Comparison of ENCODE assay signal across 8 cellular contexts in genomic region chr6:2749972-2750600, GRCh38. TPM values are rescaled to one million over a fixed set of nuclear protein-coding genes. Genes with fewer than 3 reads are reported as not detected.
A peak's percentile ranks its signal among the peaks of the same experiment; 100 is the strongest.
DNase-seq lines count a peak whose midpoint lies in the region; ATAC-seq and TF ChIP-seq lines count a peak whose summit lies in the region.

No MANE protein-coding gene starts in this region.

- no peak overlapping the region for H4K91ac ChIP-seq in IMR-90 (ENCODE audit: insufficient read depth, low read depth, low read length)

- H3K9me3 ChIP-seq in CD8-positive, alpha-beta T cell (ENCODE audit: low read length): no peaks in the 10 kb centered on the region
- no peaks in the 10 kb centered on the region for H3K9me3 ChIP-seq in IMR-90 (ENCODE audit: control insufficient read depth, insufficient read depth, low read length)
- H3K9me3 ChIP-seq in SK-N-MC (ENCODE audit: low read depth, low read length): no peaks in the 10 kb centered on the region
- H3K9me3 ChIP-seq in cardiac muscle cell (ENCODE audit: low read depth): no peaks in the 10 kb centered on the region

- H3K9me3 Mint-ChIP-seq in CD8-positive, alpha-beta T cell: no peaks in the 10 kb centered on the region
- H3K9me3 Mint-ChIP-seq in activated naive CD4-positive, alpha-beta T cell treated with anti-CD3 and anti-CD28 coated beads, Interleukin-2, amount 50 U/mL, for 72 hours: no peaks in the 10 kb centered on the region

- H3K4me1 ChIP-seq in CD8-positive, alpha-beta T cell (ENCODE audit: insufficient read depth, low read length): peaks cover 8% of the 10 kb centered on the region
- H3K4me1 ChIP-seq in IMR-90 (ENCODE audit: control insufficient read depth, insufficient read depth, low read length): peaks cover 4% of the 10 kb centered on the region; the same call in 1 of the 2 replicates
- H3K4me1 ChIP-seq in cardiac muscle cell (ENCODE audit: low read depth): peaks cover 27% of the 10 kb centered on the region

- H2AFZ ChIP-seq in IMR-90 (replicated peaks; ENCODE audit: low read length, poor library complexity): no peak overlapping the region

- H3K9me1 ChIP-seq in IMR-90 (ENCODE audit: insufficient read depth, low read length): no peaks in the 10 kb centered on the region; the same call in 1 of the 2 replicates

- H3K4ac ChIP-seq in IMR-90 (ENCODE audit: low read depth, low read length): no peak overlapping the region

- no TSS peak for BruUV-seq in IMR-90 (replicated peaks; lab: Mats Ljungman, UMichigan)

- no peaks in the 10 kb centered on the region for H3K79me1 ChIP-seq in IMR-90 (ENCODE audit: low read depth in 1 of 2, low read length in 2 of 2)

- H4K8ac ChIP-seq in IMR-90 (ENCODE audit: low read depth in 2 of 2, low read length in 2 of 2): no peak overlapping the region

- H3K27me3 ChIP-seq in CD8-positive, alpha-beta T cell (ENCODE audit: insufficient read depth, low read length): peaks cover 2% of the 10 kb centered on the region
- H3K27me3 ChIP-seq in IMR-90 (ENCODE audit: control insufficient read depth, insufficient read depth, low read length) (no peaks in the 10 kb centered on the region), cardiac muscle cell (no peaks in the 10 kb centered on the region)

- H3K14ac ChIP-seq in IMR-90 (replicated peaks; ENCODE audit: low read depth, low read length): no peak overlapping the region

- intact Hi-C loops in CD8-positive, alpha-beta T cell (cut with DNase I, micrococcal nuclease): loop anchor here (1.0 to 2.0 kb wide), 5 partner anchors 12 to 1154 kb away; no protein-coding TSS in a partner anchor
- intact Hi-C loops in IMR-90 (cut with micrococcal nuclease): loop anchor here (2.0 kb wide), 1 partner anchor 1153 kb away; no protein-coding TSS in a partner anchor

- no peak overlapping the region for H2BK15ac ChIP-seq in IMR-90 (ENCODE audit: low read depth, low read length)

- no peak overlapping the region for H2BK120ac ChIP-seq in IMR-90 (ENCODE audit: low read depth, low read length)

- H4K20me1 ChIP-seq in IMR-90 (ENCODE audit: insufficient read depth, low read length): no peaks in the 10 kb centered on the region

- H3K27ac Mint-ChIP-seq in CD8-positive, alpha-beta T cell: no peak overlapping the region
- no peak overlapping the region for H3K27ac Mint-ChIP-seq in activated naive CD4-positive, alpha-beta T cell treated with anti-CD3 and anti-CD28 coated beads, Interleukin-2, amount 50 U/mL, for 72 hours

- peaks cover 5% of the 10 kb centered on the region for H3K27me3 Mint-ChIP-seq in CD8-positive, alpha-beta T cell (ENCODE audit: low read depth)

- no peak overlapping the region for H3K27ac ChIP-seq in CD8-positive, alpha-beta T cell (ENCODE audit: low read depth, low read length)
- no peak overlapping the region for H3K27ac ChIP-seq in IMR-90 (ENCODE audit: insufficient read depth, low read length)
- H3K27ac ChIP-seq in SK-N-MC: no peak overlapping the region
- H3K27ac ChIP-seq in cardiac muscle cell: no peak overlapping the region

- peak; percentile 99 for TF ChIP-seq CTCF in CD8-positive, alpha-beta T cell (IDR thresholded peaks at IDR 0.05)
- peak; percentile 79 for TF ChIP-seq CTCF in IMR-90 (conservative IDR thresholded peaks at IDR 0.05; ENCODE audit: low read depth, low read length)
- TF ChIP-seq CTCF in cardiac muscle cell (IDR thresholded peaks at IDR 0.05; ENCODE audit: low read depth, low read length): peak; percentile 85
- TF ChIP-seq CTCF in retinal pigment epithelial cell (conservative IDR thresholded peaks at IDR 0.05; ENCODE audit: low read depth, low read length): peak; percentile 85

- H2BK20ac ChIP-seq in IMR-90 (ENCODE audit: low read depth, low read length): no peak overlapping the region

- H3K36me3 ChIP-seq in CD8-positive, alpha-beta T cell (ENCODE audit: insufficient read depth, low read length): no peaks in the 10 kb centered on the region
- no peaks in the 10 kb centered on the region for H3K36me3 ChIP-seq in IMR-90 (ENCODE audit: control insufficient read depth, insufficient read depth, low read length)
- no peaks in the 10 kb centered on the region for H3K36me3 ChIP-seq in SK-N-MC (ENCODE audit: insufficient read depth, low read length)
- H3K36me3 ChIP-seq in cardiac muscle cell: no peaks in the 10 kb centered on the region

- TF ChIP-seq POLR2A in IMR-90 (IDR thresholded peaks at IDR 0.05; ENCODE audit: low read depth, low read length): no peak

- no peak overlapping the region for H3K56ac ChIP-seq in IMR-90 (ENCODE audit: extremely low read depth, insufficient read depth, low read length)

- H3K4me3 ChIP-seq in CD8-positive, alpha-beta T cell (ENCODE audit: low read depth, low read length): no peak overlapping the region
- H3K4me3 ChIP-seq in IMR-90 (ENCODE audit: insufficient read depth, low read depth, low read length): no peak overlapping the region
- peak overlapping the region; percentile 32 for H3K4me3 ChIP-seq in SK-N-MC
- no peak overlapping the region for H3K4me3 ChIP-seq in cardiac muscle cell
- H3K4me3 ChIP-seq in retinal pigment epithelial cell (ENCODE audit: low read length): no peak overlapping the region

- no peak overlapping the region for H3K18ac ChIP-seq in IMR-90 (ENCODE audit: low read depth, low read length)

- no peak overlapping the region for H3K4me2 ChIP-seq in IMR-90 (ENCODE audit: low read depth, low read length)

- H3K23ac ChIP-seq in IMR-90 (ENCODE audit: low read depth, low read length): no peak overlapping the region

- TF ChIP-seq RAD21 in IMR-90 (IDR thresholded peaks at IDR 0.05; ENCODE audit: low read length): peak; percentile 59

- in situ Hi-C loops in IMR-90 (cut with MboI; ENCODE audit: low sequenced_read_pairs): loop anchor here (10.0 kb wide), 1 partner anchor 1155 kb away; no protein-coding TSS in a partner anchor

- peaks cover 6% of the 10 kb centered on the region for H3K4me1 Mint-ChIP-seq in CD8-positive, alpha-beta T cell (ENCODE audit: low read depth)

- no peak overlapping the region for H4K5ac ChIP-seq in IMR-90 (ENCODE audit: low read depth, low read length)

- peak; percentile 86 for ATAC-seq in CD8-positive, alpha-beta T cell
- ATAC-seq in IMR-90 (ENCODE audit: low read depth) (peak; percentile 83), GM21825 (IDR thresholded peaks at IDR 0.05; ENCODE audit: unreplicated experiment) (no peak), HG03159 (IDR thresholded peaks at IDR 0.05; ENCODE audit: unreplicated experiment) (no peak)
- ATAC-seq in activated naive CD4-positive, alpha-beta T cell treated with anti-CD3 and anti-CD28 coated beads, Interleukin-2, amount 50 U/mL, for 72 hours: peak; percentile 40 to 46

- WGBS in IMR-90 (ENCODE audit: extremely low coverage in 2 of 2, insufficient read length in 1 of 2), 2 experiments: no CpG with 5 or more reads among the region's 11 CpGs

- CTCF ChIA-PET in CD8-positive, alpha-beta T cell (lab: Charles Lee): interaction anchor here (0.6 to 9.5 kb wide), 19 partner anchors 11 to 1391 kb away, joined by 3 to 110 read pairs (median 5); partner anchors contain the start of genes SERPINB1 and WRNIP1
- CTCF ChIA-PET in IMR-90 (lab: Yijun Ruan, JAX): interaction anchor here (1.0 to 4.3 kb wide), 6 partner anchors 8 to 41 kb away, joined by 3 to 29 read pairs (median 6); no protein-coding TSS in a partner anchor

- H2AK5ac ChIP-seq in IMR-90 (ENCODE audit: low read depth, low read length): no peak overlapping the region

- no peak overlapping the region for H3K4me3 Mint-ChIP-seq in CD8-positive, alpha-beta T cell

- no peak overlapping the region for H2AK9ac ChIP-seq in IMR-90 (replicated peaks; ENCODE audit: low read depth, low read length, poor library complexity)

- peak; percentile 46 to 78 (median 62) for DNase-seq in CD8-positive, alpha-beta T cell
- peak; percentile 60 for DNase-seq in IMR-90
- no peak for DNase-seq in SK-N-MC (ENCODE audit: low read depth, low spot score)
- peak in 1 of 2 donors; percentile 78 for DNase-seq in activated naive CD4-positive, alpha-beta T cell treated with anti-CD3 and anti-CD28 coated beads, Interleukin-2, amount 50 U/mL, for 72 hours (ENCODE audit: low spot score in 2 of 2)
- peak; percentile 67 to 79 for DNase-seq in cardiac muscle cell (ENCODE audit: low read depth in 1 of 2, low spot score in 1 of 2)
- DNase-seq in retinal pigment epithelial cell (ENCODE audit: low read depth): no peak

- H2BK5ac ChIP-seq in IMR-90 (ENCODE audit: low read depth, low read length, poor library complexity, severe bottlenecking): no peak overlapping the region

- no peaks in the 10 kb centered on the region for H3K36me3 Mint-ChIP-seq in CD8-positive, alpha-beta T cell
- H3K36me3 Mint-ChIP-seq in activated naive CD4-positive, alpha-beta T cell treated with anti-CD3 and anti-CD28 coated beads, Interleukin-2, amount 50 U/mL, for 72 hours: no peaks in the 10 kb centered on the region

- dilution Hi-C loops in IMR-90 (cut with HindIII; ENCODE audit: low sequenced_read_pairs, unreplicated experiment): no loop called here

- POLR2A ChIA-PET in CD8-positive, alpha-beta T cell (lab: Charles Lee): interaction anchor here (0.7 to 1.7 kb wide), 2 partner anchors 14 to 16 kb away, joined by 3 to 4 read pairs; no protein-coding TSS in a partner anchor
- POLR2A ChIA-PET in IMR-90 (lab: Charles Lee; ENCODE audit: unreplicated experiment): no interaction called here

- no peak overlapping the region for H3K9ac ChIP-seq in IMR-90 (ENCODE audit: low read depth, low read length)
- H3K9ac ChIP-seq in SK-N-MC (ENCODE audit: insufficient read length): no peak overlapping the region

TF ChIP-seq in IMR-90, 13 proteins besides CTCF, POLR2A, EP300 and RAD21:
- TF ChIP-seq RCOR1 (IDR thresholded peaks at IDR 0.05; ENCODE audit: insufficient replicate concordance, low read length) (no peak), SMC3 (IDR thresholded peaks at IDR 0.05; ENCODE audit: low read depth, low read length) (peak; percentile 60), BHLHE40 (IDR thresholded peaks at IDR 0.05; ENCODE audit: low read depth, low read length) (no peak)

RNA-seq across cellular contexts. Expression of gene MYLK4, which starts 0.6 kb away (rescaled TPM):
- total RNA-seq in CD8-positive, alpha-beta T cell: under 1 TPM; 0.61 to 0.71 TPM
- under 0.01 TPM in 2 replicates for total RNA-seq in IMR-90 (2012; rRNA removed)
- 0.07 TPM in 2 replicates for polyA plus RNA-seq in IMR-90 (2012; rRNA removed)
- polyA plus RNA-seq in IMR-90 (2012; cell fraction: cytosol; rRNA removed): 0.02 and 0.03 TPM in 2 replicates
- polyA plus RNA-seq in IMR-90 (2012; cell fraction: nucleus; rRNA removed; ENCODE audit: low replicate concordance): 0.05 and 0.42 TPM in 2 replicates
- total RNA-seq in activated naive CD4-positive, alpha-beta T cell treated with anti-CD3 and anti-CD28 coated beads, Interleukin-2, amount 50 U/mL, for 72 hours: under 1 TPM in 1 of 2 donors, not detected in 1; 0.33 TPM
- total RNA-seq in cardiac muscle cell: 0.56 and 0.69 TPM in 2 replicates
- 0.23 and 0.64 TPM in 2 replicates for polyA plus RNA-seq in cardiac muscle cell

RNA-seq across cellular contexts. Expression of gene WRNIP1, which starts 15.1 kb away (rescaled TPM):
- 10 to 100 TPM; 21.3 to 23.0 TPM for total RNA-seq in CD8-positive, alpha-beta T cell
- total RNA-seq in IMR-90 (2012; rRNA removed) (37.2 and 47.1 TPM in 2 replicates), cardiac muscle cell (63.0 and 89.9 TPM in 2 replicates)
- polyA plus RNA-seq in IMR-90 (2012; rRNA removed) (42.6 and 43.7 TPM in 2 replicates), cardiac muscle cell (59.2 and 77.7 TPM in 2 replicates)
- 45.5 and 55.1 TPM in 2 replicates for polyA plus RNA-seq in IMR-90 (2012; cell fraction: cytosol; rRNA removed)
- polyA plus RNA-seq in IMR-90 (2012; cell fraction: nucleus; rRNA removed; ENCODE audit: low replicate concordance): 42.3 and 49.2 TPM in 2 replicates
- total RNA-seq in activated naive CD4-positive, alpha-beta T cell treated with anti-CD3 and anti-CD28 coated beads, Interleukin-2, amount 50 U/mL, for 72 hours: 10 to 100 TPM; 25.7 to 43.5 TPM

Comparison
In these comparisons a context has a peak if more than half of its experiments do, and no peak if none do; other contexts are left out.
1. ATAC-seq: peak in CD8-positive, alpha-beta T cell (single experiment), IMR-90 (single experiment) and activated naive CD4-positive, alpha-beta T cell treated with anti-CD3 and anti-CD28 coated beads, Interleukin-2, amount 50 U/mL, for 72 hours (2 of 2); none in GM21825 (single experiment) and HG03159 (single experiment).
2. DNase-seq: peak in CD8-positive, alpha-beta T cell (7 of 7), IMR-90 (single experiment) and cardiac muscle cell (2 of 2); none in SK-N-MC (single experiment) and retinal pigment epithelial cell (single experiment).
3. Peak in every context shown above with its lines, with median percentiles within 50 percentile points of each other: CTCF ChIP-seq.